In genomic region chr16:3842994-3843393, GRCh38 we compare ENCODE assay signal across 15 cellular contexts. TPM values are rescaled to one million over a fixed set of nuclear protein-coding genes. Genes with fewer than 3 reads are reported as not detected.
DNase-seq lines count a peak whose midpoint lies in the region; ATAC-seq and TF ChIP-seq lines count a peak whose summit lies in the region.
"Had no signal": no experiment of that assay in that cellular context is flagged by ENCODE, and none has a peak within 500 bp of the region (broad histone marks: within the 10 kb centered on the region; RNA-seq: fewer than 3 reads in every experiment).

No MANE protein-coding gene starts in this region.

- TF ChIP-seq CTCF in NB4 (IDR thresholded peaks at IDR 0.05; ENCODE audit: low read depth, low read length) (no peak), right lobe of liver (IDR thresholded peaks at IDR 0.05) (no peak)

- peaks cover 0 to 23% (median 7%) of the 10 kb centered on the region in 4 donors for H3K4me1 ChIP-seq in right lobe of liver

- DNase-seq in AML-193 (lab: John Stamatoyannopoulos, UW) (peak; percentile 25 to 43), NB4 (ENCODE audit: low read depth) (peak; percentile 33), fibroblast of peridontal ligament (ENCODE audit: extremely low read depth) (peak; percentile 75), right lobe of liver (peak in 1 of 3 donors; percentile 63), SHP77 (lab: John Stamatoyannopoulos, UW) (no peak), HT-29 (ENCODE audit: low spot score) (no peak)
- DNase-seq: activated CD4-positive, CD25-positive, alpha-beta regulatory T cell treated with anti-CD3 and anti-CD28 coated beads, Interleukin-2, amount 50 U/mL, for 72 hours; activated effector memory CD4-positive, alpha-beta T cell treated with anti-CD3 and anti-CD28 coated beads, Interleukin-2, amount 50 U/mL, for 16 hours; DMS153; naive thymus-derived CD8-positive, alpha-beta T cell; NCI-H2081; stimulated activated CD4-positive, alpha-beta T cell treated with anti-CD3 and anti-CD28 coated beads, Interleukin-4, amount 100 ng/mL, for 1 hour had no signal

- no peaks in the 10 kb centered on the region for H3K36me3 ChIP-seq in right lobe of liver

- no peaks in the 10 kb centered on the region for H3K27me3 ChIP-seq in right lobe of liver
- H3K27me3 ChIP-seq: BLaER1 had no signal

- peak; percentile 88 to 95 (median 91) for ATAC-seq in right lobe of liver
- ATAC-seq in GM18907 (IDR thresholded peaks at IDR 0.05; ENCODE audit: unreplicated experiment), result no peak
- no peak for ATAC-seq in HG03565 (IDR thresholded peaks at IDR 0.05; ENCODE audit: unreplicated experiment)
- ATAC-seq: naive thymus-derived CD8-positive, alpha-beta T cell had no signal

- no peak overlapping the region for H3K27ac ChIP-seq in right lobe of liver
- H3K27ac ChIP-seq: BLaER1 had no signal

- no peak for TF ChIP-seq POLR2A in NB4 (IDR thresholded peaks at IDR 0.05; ENCODE audit: extremely low read depth, insufficient read length)
- no peak for TF ChIP-seq POLR2A in right lobe of liver (IDR thresholded peaks at IDR 0.05)

- H3K9me3 ChIP-seq in right lobe of liver, result no peaks in the 10 kb centered on the region

- intact Hi-C loops in right lobe of liver (cut with DNase I), result no loop called here

- WGBS in right lobe of liver (ENCODE audit: insufficient coverage, low coverage, low lambda C conversion rate, missing lambda C conversion rate), result 34% methylated on average over 3 of the region's 3 CpGs

- no peak overlapping the region for H3K4me3 ChIP-seq in NB4 (ENCODE audit: low read depth, low read length)
- H3K4me3 ChIP-seq in right lobe of liver, result no peak overlapping the region
- H3K4me3 ChIP-seq: BLaER1 had no signal

RNA-seq across cellular contexts. Expression of gene CREBBP, which starts 37.5 kb away (rescaled TPM):
- 10 to 100 TPM; 18.1 to 39.8 (median 29.2) TPM for total RNA-seq in right lobe of liver
- 19.3 and 25.8 TPM in 2 replicates for total RNA-seq in HT-29 (2014; rRNA removed; shearing (Covaris generic))

Comparison
In these comparisons a context has a peak if more than half of its experiments do, and no peak if none do; other contexts are left out.
1. DNase-seq: peak in AML-193 (2 of 2), NB4 (single experiment) and fibroblast of peridontal ligament (single experiment); none in SHP77 (0 of 2) and HT-29 (single experiment).
2. ATAC-seq: peak in right lobe of liver (4 of 4); none in GM18907 (single experiment) and HG03565 (single experiment).